Comparison of ENCODE assay signal across 18 cellular contexts in genomic region chr10:30187010-30187409, GRCh38.
DNase-seq lines count a peak whose midpoint lies in the region; ATAC-seq, FAIRE-seq and TF ChIP-seq lines count a peak whose summit lies in the region.
"Had no signal": no experiment of that assay in that cellular context is flagged by ENCODE, and none has a peak within 500 bp of the region (broad histone marks: within the 10 kb centered on the region; RNA-seq: fewer than 3 reads in every experiment).

No MANE protein-coding gene starts in this region.

- H3K4me1 Mint-ChIP-seq in Caco-2 (ENCODE audit: low read depth, unreplicated experiment) = peaks cover 62% of the 10 kb centered on the region

- H3K36me3 ChIP-seq in Caco-2 (ENCODE audit: control insufficient read depth, insufficient read depth, low read length) = no peaks in the 10 kb centered on the region
- no peaks in the 10 kb centered on the region for H3K36me3 ChIP-seq in PC-9 (ENCODE audit: low read depth)
- no peaks in the 10 kb centered on the region for H3K36me3 ChIP-seq in kidney (ENCODE audit: control insufficient read depth in 1 of 2, insufficient read depth in 2 of 2, low read length in 2 of 2)
- no peaks in the 10 kb centered on the region for H3K36me3 ChIP-seq in gastrocnemius medialis
- H3K36me3 ChIP-seq: adrenal gland, SJSA1 had no signal

- POLR2A ChIA-PET in Caco-2 (lab: Charles Lee) (no interaction called here), PC-9 (lab: Charles Lee; ENCODE audit: unreplicated experiment) (interaction anchor here (0.5 to 1.1 kb wide), 3 partner anchors 88 to 244 kb away, joined by 3 to 13 read pairs (median 7); partner anchors contain the start of gene MTPAP)

- H3K27ac Mint-ChIP-seq in Caco-2 (ENCODE audit: unreplicated experiment) = peak overlapping the region; percentile 60

- H3K27ac ChIP-seq in PC-9 (peak overlapping the region; percentile 49), kidney (ENCODE audit: low read depth in 2 of 2, low read length in 2 of 2) (peak overlapping the region; percentile 74 to 80), gastrocnemius medialis (peak overlapping the region; percentile 59 to 72 (median 67))

- in situ Hi-C loops in gastrocnemius medialis (cut with MboI; ENCODE audit: low sequenced_read_pairs in 4 of 4) = no loop called here

- H3K4me2 ChIP-seq in PC-9 = peak overlapping the region; percentile 47

- no peak overlapping the region for H2AFZ ChIP-seq in PC-9

- H3K27me3 ChIP-seq in Caco-2 (replicated peaks; ENCODE audit: control insufficient read depth, insufficient read depth, low read length) (no peaks in the 10 kb centered on the region), PC-9 (ENCODE audit: insufficient read depth, low read depth) (no peaks in the 10 kb centered on the region), gastrocnemius medialis (no peaks in the 10 kb centered on the region)
- H3K27me3 ChIP-seq: adrenal gland, SJSA1 had no signal

- TF ChIP-seq CTCF in Caco-2 (IDR thresholded peaks at IDR 0.05; ENCODE audit: insufficient read depth in 1 of 2, low read depth in 1 of 2, low read length in 1 of 2, severe bottlenecking in 1 of 2, unreplicated experiment in 1 of 2) (no peak), PC-9 (conservative IDR thresholded peaks at IDR 0.05) (no peak), kidney (IDR thresholded peaks at IDR 0.05; ENCODE audit: borderline replicate concordance, extremely low read depth, insufficient read depth) (no peak), gastrocnemius medialis (IDR thresholded peaks at IDR 0.05 in 4 of 5, conservative IDR thresholded peaks at IDR 0.05 in 1 of 5) (no peak)

- no peak for FAIRE-seq in kidney (lab: Jason Lieb, UNC)

- H3F3A ChIP-seq in PC-9 (ENCODE audit: insufficient read depth, low read depth) = peaks cover 28% of the 10 kb centered on the region

- no TSS peak for BruUV-seq in Caco-2 (replicated peaks; lab: Mats Ljungman, UMichigan)
- BruUV-seq in PC-9 (replicated peaks; lab: Mats Ljungman, UMichigan) = no TSS peak

- no peaks in the 10 kb centered on the region for H3K79me2 ChIP-seq in PC-9 (ENCODE audit: low read depth)

- H3K4me3 ChIP-seq in Caco-2 (ENCODE audit: low read depth, low read length) = no peak overlapping the region
- H3K4me3 ChIP-seq in PC-9 = no peak overlapping the region
- H3K4me3 ChIP-seq in kidney (ENCODE audit: low read length in 2 of 2) = peak overlapping the region; percentile 44 to 59
- peak overlapping the region; percentile 10 to 41 (median 30) for H3K4me3 ChIP-seq in gastrocnemius medialis
- H3K4me3 ChIP-seq: SJSA1 had no signal

- TF ChIP-seq POLR2A in gastrocnemius medialis (IDR thresholded peaks at IDR 0.05) = no peak

- no peaks in the 10 kb centered on the region for H3K36me3 Mint-ChIP-seq in Caco-2 (ENCODE audit: insufficient read depth, unreplicated experiment)

- H3K9me3 ChIP-seq in Caco-2 (no peaks in the 10 kb centered on the region), PC-9 (ENCODE audit: insufficient read depth, low read depth) (no peaks in the 10 kb centered on the region), kidney (ENCODE audit: control insufficient read depth in 1 of 2, low read length in 2 of 2) (no peaks in the 10 kb centered on the region), gastrocnemius medialis (no peaks in the 10 kb centered on the region)
- H3K9me3 ChIP-seq: adrenal gland, SJSA1 had no signal

- DNase-seq in Caco-2 (no peak), PC-9 (no peak), kidney (no peak), gastrocnemius medialis (no peak), mesenteric fat pad (ENCODE audit: low spot score) (no peak), DMS 273 treated with DMSO at 0.1 percent for 48 hours (lab: John Stamatoyannopoulos, UW) (no peak)
- DNase-seq in stimulated activated CD4-positive, alpha-beta T cell treated with anti-CD3 and anti-CD28 coated beads, Interleukin-4, amount 100 ng/mL, for 1 hour = no peak
- DNase-seq in activated effector memory CD4-positive, alpha-beta T cell treated with Interleukin-2 at 50 U/mL for 16 hours = no peak
- DNase-seq: activated CD4-positive, CD25-positive, alpha-beta regulatory T cell treated with anti-CD3 and anti-CD28 coated beads, Interleukin-2, amount 50 U/mL, for 72 hours; caudate nucleus; COR-L47; effector CD8-positive, alpha-beta T cell; NCI-H1930; NCI-H446 treated with DMSO at 0.1 percent for 48 hours; stimulated activated CD4-positive, alpha-beta T cell treated with anti-CD3 and anti-CD28 coated beads, Interleukin-2, amount 100 ng/mL, for 24 hours; T-helper 9 cell had no signal

- H3K27me3 Mint-ChIP-seq in Caco-2 (ENCODE audit: insufficient read depth, unreplicated experiment) = no peaks in the 10 kb centered on the region

- no peaks in the 10 kb centered on the region for H3K9me2 ChIP-seq in PC-9 (ENCODE audit: insufficient read depth)

- no peaks in the 10 kb centered on the region for H3K9me3 Mint-ChIP-seq in Caco-2 (ENCODE audit: unreplicated experiment)

- H3K4me3 Mint-ChIP-seq in Caco-2 (ENCODE audit: unreplicated experiment) = no peak overlapping the region

- intact Hi-C loops in Caco-2 (cut with micrococcal nuclease; ENCODE audit: unreplicated experiment) (loop anchor here (5.0 to 10.0 kb wide), 2 partner anchors 55 to 192 kb away; no protein-coding TSS in a partner anchor), PC-9 (cut with micrococcal nuclease; ENCODE audit: unreplicated experiment) (loop anchor here (2.0 to 5.0 kb wide), 3 partner anchors 34 to 325 kb away; no protein-coding TSS in a partner anchor), kidney (cut with DNase I) (no loop called here), gastrocnemius medialis (cut with DNase I; ENCODE audit: low total_unique reads) (loop anchor here (5.0 to 10.0 kb wide), 3 partner anchors 50 to 185 kb away; no protein-coding TSS in a partner anchor)

- ATAC-seq in gastrocnemius medialis = no peak

- H3K4me1 ChIP-seq in Caco-2 (peaks cover 63% of the 10 kb centered on the region), PC-9 (replicated peaks; ENCODE audit: insufficient read depth) (peaks cover 51% of the 10 kb centered on the region), kidney (ENCODE audit: control insufficient read depth in 1 of 2, insufficient read depth in 1 of 2, low read depth in 1 of 2, low read length in 2 of 2) (peaks cover 4 to 8% of the 10 kb centered on the region in 2 donors), gastrocnemius medialis (peaks cover 0 to 3% of the 10 kb centered on the region in 2 donors)
- H3K4me1 ChIP-seq: adrenal gland had no signal

- H4K20me1 ChIP-seq in PC-9 (ENCODE audit: insufficient read depth) = no peaks in the 10 kb centered on the region

- H3K9ac ChIP-seq in kidney (ENCODE audit: low read length in 2 of 2) = no peak overlapping the region

- CTCF ChIA-PET in Caco-2 (lab: Charles Lee) = interaction anchor here (0.7 to 2.2 kb wide), 3 partner anchors 34 to 189 kb away, joined by 3 to 7 read pairs (median 4); no protein-coding TSS in a partner anchor
- CTCF ChIA-PET in PC-9 (lab: Charles Lee) = interaction anchor here (0.7 to 1.5 kb wide), 6 partner anchors 21 to 404 kb away, joined by 3 to 6 read pairs (median 4); no protein-coding TSS in a partner anchor

Comparison
In these comparisons a context has a peak if more than half of its experiments do, and no peak if none do; other contexts are left out.
1. H3K4me3 ChIP-seq: peak in kidney (2 of 2) and gastrocnemius medialis (4 of 4); none in Caco-2 (single experiment) and PC-9 (single experiment).
2. Peak in every context shown above with its lines, with median percentiles within 50 percentile points of each other: H3K27ac ChIP-seq.